8 cellular contexts compared by ENCODE assay signal in the genomic region with DNA sequence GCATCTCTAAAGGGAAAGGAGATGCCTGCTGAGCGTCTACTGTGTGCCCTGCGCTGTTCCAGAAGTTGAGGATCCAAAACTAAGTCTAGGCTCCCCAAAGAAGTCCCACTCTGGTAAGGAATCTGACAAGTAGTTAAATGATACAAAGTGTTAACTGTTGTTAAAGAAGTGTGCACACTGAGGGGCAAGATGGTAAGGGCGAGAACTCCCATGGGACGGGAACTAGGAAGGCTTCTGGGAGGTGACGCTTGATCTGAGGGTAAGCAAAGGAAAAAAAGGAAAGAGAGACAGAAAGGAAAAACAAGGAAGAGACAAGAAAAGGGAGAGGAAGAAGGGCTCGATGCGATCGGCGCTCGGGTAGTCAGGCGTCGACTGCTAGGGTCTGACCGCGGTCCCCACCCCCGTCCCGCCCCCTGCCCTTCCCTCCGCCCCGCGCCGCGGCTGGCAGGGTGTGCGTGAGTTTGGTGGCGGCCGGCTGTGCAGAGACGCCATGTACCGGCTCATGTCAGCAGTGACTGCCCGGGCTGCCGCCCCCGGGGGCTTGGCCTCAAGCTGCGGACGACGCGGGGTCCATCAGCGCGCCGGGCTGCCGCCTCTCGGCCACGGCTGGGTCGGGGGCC. TPM values are rescaled to one million over a fixed set of nuclear protein-coding genes. Genes with fewer than 3 reads are reported as not detected.
A peak's percentile ranks its signal among the peaks of the same experiment; 100 is the strongest.
DNase-seq lines count a peak whose midpoint lies in the region; ATAC-seq and TF ChIP-seq lines count a peak whose summit lies in the region.

A gene with protein sequence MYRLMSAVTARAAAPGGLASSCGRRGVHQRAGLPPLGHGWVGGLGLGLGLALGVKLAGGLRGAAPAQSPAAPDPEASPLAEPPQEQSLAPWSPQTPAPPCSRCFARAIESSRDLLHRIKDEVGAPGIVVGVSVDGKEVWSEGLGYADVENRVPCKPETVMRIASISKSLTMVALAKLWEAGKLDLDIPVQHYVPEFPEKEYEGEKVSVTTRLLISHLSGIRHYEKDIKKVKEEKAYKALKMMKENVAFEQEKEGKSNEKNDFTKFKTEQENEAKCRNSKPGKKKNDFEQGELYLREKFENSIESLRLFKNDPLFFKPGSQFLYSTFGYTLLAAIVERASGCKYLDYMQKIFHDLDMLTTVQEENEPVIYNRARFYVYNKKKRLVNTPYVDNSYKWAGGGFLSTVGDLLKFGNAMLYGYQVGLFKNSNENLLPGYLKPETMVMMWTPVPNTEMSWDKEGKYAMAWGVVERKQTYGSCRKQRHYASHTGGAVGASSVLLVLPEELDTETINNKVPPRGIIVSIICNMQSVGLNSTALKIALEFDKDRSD (plus strand): TSS at position 480 of the 620 bp plus-strand sequence. CDS start 11 bp downstream, at position 491.

- H3K23ac ChIP-seq in mesenchymal stem cell (ENCODE audit: low read length in 2 of 2): peak within 1 kb of the TSS in 1 of 2 experiments; percentile 97

- H2BK120ac ChIP-seq in mesenchymal stem cell (ENCODE audit: low read depth, low read length): peak within 1 kb of the TSS; percentile 83

- peak within 1 kb of the TSS; percentile 80 to 85 for H3K4ac ChIP-seq in mesenchymal stem cell (ENCODE audit: low read depth in 1 of 2, low read length in 2 of 2)

- ATAC-seq in CD4-positive, alpha-beta T cell (ENCODE audit: poor library complexity): peak; percentile 90
- ATAC-seq in GM19452 (IDR thresholded peaks at IDR 0.05; ENCODE audit: unreplicated experiment): peak; percentile 75

- peak within 1 kb of the TSS; percentile 95 for H2AFZ ChIP-seq in mesenchymal stem cell (ENCODE audit: low read depth, low read length)

- peak within 1 kb of the TSS; percentile 89 for H4K8ac ChIP-seq in mesenchymal stem cell (ENCODE audit: low read length)

- H2BK5ac ChIP-seq in mesenchymal stem cell (ENCODE audit: low read depth, low read length, poor library complexity, severe bottlenecking): peak within 1 kb of the TSS; percentile 70

- peak within 1 kb of the TSS; percentile 88 to 92 for H3K18ac ChIP-seq in mesenchymal stem cell (ENCODE audit: low read depth in 1 of 2, low read length in 2 of 2)

- POLR2A ChIA-PET in CD4-positive, alpha-beta T cell (lab: Charles Lee): interaction anchor here (0.6 to 1.1 kb wide), 2 partner anchors 72 to 160 kb away, joined by 3 to 4 read pairs; no protein-coding TSS in a partner anchor

- peak within 1 kb of the TSS; percentile 85 for H4K91ac ChIP-seq in mesenchymal stem cell (ENCODE audit: low read length)

- peak within 1 kb of the TSS in 1 of 2 experiments; percentile 63 for H2BK12ac ChIP-seq in mesenchymal stem cell (ENCODE audit: low read length in 2 of 2)

- peaks cover 17% of the 10 kb centered on the region for H3K4me1 Mint-ChIP-seq in CD4-positive, alpha-beta T cell (ENCODE audit: low read depth)

- H3K36me3 Mint-ChIP-seq in CD4-positive, alpha-beta T cell (ENCODE audit: low read depth): peaks cover 11% of the 10 kb centered on the region

- H3K9me3 ChIP-seq in CD4-positive, alpha-beta T cell (ENCODE audit: control insufficient read depth, low read length): peaks cover 15% of the 10 kb centered on the region
- H3K9me3 ChIP-seq in endocrine pancreas (ENCODE audit: control insufficient read depth, low read length) (no peaks in the 10 kb centered on the region), mesenchymal stem cell (ENCODE audit: control insufficient read depth, low read length) (peaks cover 5% of the 10 kb centered on the region)

- H3K9ac ChIP-seq in endocrine pancreas (ENCODE audit: control insufficient read depth, insufficient read depth, low read length): peak within 1 kb of the TSS; percentile 89
- H3K9ac ChIP-seq in mesenchymal stem cell (ENCODE audit: low read length): peak within 1 kb of the TSS; percentile 87

- H3K14ac ChIP-seq in mesenchymal stem cell (ENCODE audit: low read length in 2 of 2): peak within 1 kb of the TSS in 1 of 2 experiments; percentile 88

- H3K4me1 ChIP-seq in endocrine pancreas (ENCODE audit: control insufficient read depth, insufficient read depth, low read length) (peaks cover 6% of the 10 kb centered on the region), mesenchymal stem cell (ENCODE audit: control insufficient read depth, insufficient read depth, low read depth, low read length) (no peaks in the 10 kb centered on the region)

- H3K4me3 ChIP-seq in HL-60 (replicated peaks; ENCODE audit: insufficient read depth, low read length): peak within 1 kb of the TSS; percentile 100
- peak within 1 kb of the TSS; percentile 94 for H3K4me3 ChIP-seq in endocrine pancreas (ENCODE audit: control insufficient read depth, insufficient read depth, low read length)
- peak within 1 kb of the TSS; percentile 81 to 96 for H3K4me3 ChIP-seq in mesenchymal stem cell (ENCODE audit: insufficient read depth in 1 of 2, low read depth in 1 of 2, low read length in 2 of 2)

- DNase-seq in CD4-positive, alpha-beta T cell: peak; percentile 64 to 80 (median 73)
- peak; percentile 70 to 84 for DNase-seq in HL-60 (ENCODE audit: low read depth in 1 of 2, low spot score in 1 of 2)
- DNase-seq in NOMO-1 treated with dmso at 0.1 percent for 144 hours (lab: John Stamatoyannopoulos, UW; ENCODE audit: unreplicated experiment): peak; percentile 84
- peak; percentile 44 for DNase-seq in activated CD8-positive, alpha-beta memory T cell treated with anti-CD3 and anti-CD28 coated beads, Interleukin-2, amount 50 U/mL, for 1 hour (ENCODE audit: extremely low read depth)
- peak; percentile 92 for DNase-seq in mesenchymal stem cell
- peak; percentile 59 for DNase-seq in stimulated activated CD8-positive, alpha-beta memory T cell treated with anti-CD3 and anti-CD28 coated beads, Interleukin-12 subunit alpha, Interleukin-12 subunit beta, amount 100 ng/mL, for 4 hours (ENCODE audit: low read depth)

- peak within 1 kb of the TSS; percentile 44 for H2BK15ac ChIP-seq in mesenchymal stem cell (ENCODE audit: low read depth, poor library complexity, severe bottlenecking)

- CTCF ChIA-PET in CD4-positive, alpha-beta T cell (lab: Charles Lee): no interaction called here

- peaks cover 12% of the 10 kb centered on the region for H3K9me3 Mint-ChIP-seq in CD4-positive, alpha-beta T cell

- peaks cover 3% of the 10 kb centered on the region for H3K79me1 ChIP-seq in mesenchymal stem cell (replicated peaks; ENCODE audit: low read length, poor library complexity, severe bottlenecking)

- TF ChIP-seq CTCF in CD4-positive, alpha-beta T cell (IDR thresholded peaks at IDR 0.05): no peak
- no peak for TF ChIP-seq CTCF in HL-60 (IDR thresholded peaks at IDR 0.05; ENCODE audit: insufficient read depth, low read length)

- peak within 1 kb of the TSS; percentile 96 for H3K4me3 Mint-ChIP-seq in CD4-positive, alpha-beta T cell

- no peaks in the 10 kb centered on the region for H3K27me3 ChIP-seq in CD4-positive, alpha-beta T cell (ENCODE audit: control insufficient read depth, insufficient read depth, low read length)
- no peaks in the 10 kb centered on the region for H3K27me3 ChIP-seq in HL-60 (ENCODE audit: insufficient read depth, poor library complexity, severe bottlenecking)
- H3K27me3 ChIP-seq in endocrine pancreas (ENCODE audit: control insufficient read depth, insufficient read depth, low read length): no peaks in the 10 kb centered on the region
- no peaks in the 10 kb centered on the region for H3K27me3 ChIP-seq in mesenchymal stem cell (ENCODE audit: control insufficient read depth in 1 of 2, insufficient read depth in 1 of 2, low read length in 2 of 2)

- H3K36me3 ChIP-seq in endocrine pancreas (ENCODE audit: control insufficient read depth, insufficient read depth, low read length) (no peaks in the 10 kb centered on the region), mesenchymal stem cell (ENCODE audit: control insufficient read depth in 1 of 2, insufficient read depth in 2 of 2, low read depth in 1 of 2, low read length in 2 of 2) (peaks cover 10 to 15% of the 10 kb centered on the region in 2 experiments)

- H3K27me3 Mint-ChIP-seq in CD4-positive, alpha-beta T cell: no peaks in the 10 kb centered on the region

- peak within 1 kb of the TSS; percentile 67 for H3K27ac ChIP-seq in CD4-positive, alpha-beta T cell (ENCODE audit: low read depth, low read length)
- H3K27ac ChIP-seq in HL-60 (replicated peaks): peak within 1 kb of the TSS; percentile 71
- peak within 1 kb of the TSS; percentile 87 for H3K27ac ChIP-seq in mesenchymal stem cell (ENCODE audit: low read length, poor library complexity, severe bottlenecking)

- H2AK5ac ChIP-seq in mesenchymal stem cell (ENCODE audit: low read length, severe bottlenecking): no peak within 1 kb of the TSS

- intact Hi-C loops in CD4-positive, alpha-beta T cell (cut with DNase I, micrococcal nuclease): loop anchor here in 1 of 2 experiments (1.0 to 2.0 kb wide), 4 partner anchors 35 to 151 kb away; a partner anchor contains a TSS

- peak within 1 kb of the TSS; percentile 89 for H3K27ac Mint-ChIP-seq in CD4-positive, alpha-beta T cell

- H3K4me2 ChIP-seq in mesenchymal stem cell (ENCODE audit: low read length, poor library complexity, severe bottlenecking): peak within 1 kb of the TSS; percentile 71

- under 1% methylated on average over 21 of the region's 40 CpGs for WGBS in mesenchymal stem cell

RNA-seq across cellular contexts. Expression of the gene that starts here (rescaled TPM):
- 1 to 10 TPM; 6.9 to 7.0 TPM for total RNA-seq in CD4-positive, alpha-beta T cell
- polyA plus RNA-seq in mesenchymal stem cell (2013, experiment 1 of 2): 26.3 TPM
- 26.2 TPM for polyA plus RNA-seq in mesenchymal stem cell (2013, experiment 2 of 2)

Comparison
In these comparisons a context has a peak if more than half of its experiments do, and no peak if none do; other contexts are left out.
1. Peak in every context shown above with its lines: DNase-seq, ATAC-seq, H3K4me3 ChIP-seq and H3K27ac ChIP-seq.